ENCODE assay signal across 1 cellular context in the genomic region with DNA sequence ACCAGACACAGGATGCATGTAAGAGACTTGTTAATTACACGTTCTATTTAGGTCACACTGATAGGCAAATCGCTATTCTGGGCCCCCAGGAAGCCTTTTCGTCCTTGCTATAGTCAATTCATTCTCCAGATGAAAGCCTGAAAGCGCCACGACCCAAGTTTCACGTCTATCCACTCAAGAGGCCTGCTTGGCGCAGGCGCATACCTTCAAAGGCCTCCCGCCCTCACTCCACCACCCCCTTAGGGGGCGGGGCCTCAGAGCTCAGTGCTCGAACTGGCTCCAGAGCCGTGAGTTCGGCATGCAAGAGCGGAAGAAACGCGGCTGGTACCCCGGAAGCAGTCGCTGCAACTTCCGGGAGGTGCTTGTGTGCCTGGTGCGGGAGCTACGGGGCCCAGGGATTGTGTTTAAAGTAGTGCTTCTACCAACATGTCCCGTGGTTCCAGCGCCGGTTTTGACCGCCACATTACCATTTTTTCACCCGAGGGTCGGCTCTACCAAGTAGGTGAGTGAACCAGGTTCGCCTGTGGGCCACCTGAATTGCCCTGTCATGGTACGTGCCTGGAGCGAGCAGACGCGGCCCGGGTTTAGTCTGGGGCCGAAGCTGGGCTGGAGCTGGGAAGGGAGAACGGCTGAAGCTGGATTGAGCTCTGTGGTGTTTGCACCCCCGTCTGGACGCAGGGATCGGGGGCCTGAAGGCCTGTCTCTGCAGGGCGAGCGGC.
TF ChIP-seq lines count a peak whose summit lies in the region.

A gene (plus strand): TSS at position 332 of the 719 bp plus-strand sequence. CDS start 95 bp downstream, at position 427.

TF ChIP-seq in WTC11, 78 proteins besides CTCF, POLR2A, EP300 and RAD21 (continued from another document):
- TF ChIP-seq, protein P1, sequence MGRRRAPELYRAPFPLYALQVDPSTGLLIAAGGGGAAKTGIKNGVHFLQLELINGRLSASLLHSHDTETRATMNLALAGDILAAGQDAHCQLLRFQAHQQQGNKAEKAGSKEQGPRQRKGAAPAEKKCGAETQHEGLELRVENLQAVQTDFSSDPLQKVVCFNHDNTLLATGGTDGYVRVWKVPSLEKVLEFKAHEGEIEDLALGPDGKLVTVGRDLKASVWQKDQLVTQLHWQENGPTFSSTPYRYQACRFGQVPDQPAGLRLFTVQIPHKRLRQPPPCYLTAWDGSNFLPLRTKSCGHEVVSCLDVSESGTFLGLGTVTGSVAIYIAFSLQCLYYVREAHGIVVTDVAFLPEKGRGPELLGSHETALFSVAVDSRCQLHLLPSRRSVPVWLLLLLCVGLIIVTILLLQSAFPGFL (CRISPR knock-in tag; IDR thresholded peaks at IDR 0.05; ENCODE audit: borderline replicate concordance) = 0 out of 2 replicates have a peak, but pooled peaks have one; percentile 39
- TF ChIP-seq NR3C1 (CRISPR knock-in tag; conservative IDR thresholded peaks at IDR 0.05; ENCODE audit: low read depth) (peak; percentile 71; the same call in 1 of the 2 replicates), FOXP1 (CRISPR knock-in tag; IDR thresholded peaks at IDR 0.05; ENCODE audit: borderline replicate concordance) (peak; percentile 59), SMAD3 (CRISPR knock-in tag; IDR thresholded peaks at IDR 0.05; ENCODE audit: borderline replicate concordance) (peak; percentile 78; the same call in 1 of the 2 replicates), ZNF263 (CRISPR knock-in tag; IDR thresholded peaks at IDR 0.05; ENCODE audit: low read depth) (no peak), ZNF232 (CRISPR knock-in tag; IDR thresholded peaks at IDR 0.05) (peak; percentile 83; the same call in 1 of the 2 replicates), CBFB (CRISPR knock-in tag; IDR thresholded peaks at IDR 0.05; ENCODE audit: low read depth) (0 out of 2 replicates have a peak, but pooled peaks have one; percentile 84), GABPB1 (CRISPR knock-in tag; IDR thresholded peaks at IDR 0.05) (peak; percentile 93), TEAD1 (CRISPR knock-in tag; IDR thresholded peaks at IDR 0.05) (0 out of 2 replicates have a peak, but pooled peaks have one; percentile 25), ELF4 (CRISPR knock-in tag; IDR thresholded peaks at IDR 0.05; ENCODE audit: low read depth) (peak; percentile 14; the same call in 1 of the 2 replicates), NR2C2 (CRISPR knock-in tag; IDR thresholded peaks at IDR 0.05) (peak; percentile 91), CREM (CRISPR knock-in tag; IDR thresholded peaks at IDR 0.05) (0 out of 2 replicates have a peak, but pooled peaks have one; percentile 40), RELA (CRISPR knock-in tag; IDR thresholded peaks at IDR 0.05; ENCODE audit: borderline replicate concordance) (no peak), SP1 (CRISPR knock-in tag; conservative IDR thresholded peaks at IDR 0.05) (peak; percentile 72), ZNF416 (CRISPR knock-in tag; IDR thresholded peaks at IDR 0.05) (0 out of 2 replicates have a peak, but pooled peaks have one; percentile 56)
- TF ChIP-seq, protein P2, sequence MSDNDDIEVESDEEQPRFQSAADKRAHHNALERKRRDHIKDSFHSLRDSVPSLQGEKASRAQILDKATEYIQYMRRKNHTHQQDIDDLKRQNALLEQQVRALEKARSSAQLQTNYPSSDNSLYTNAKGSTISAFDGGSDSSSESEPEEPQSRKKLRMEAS (CRISPR knock-in tag; IDR thresholded peaks at IDR 0.05) = peak; percentile 71; the same call in 1 of the 2 replicates
- TF ChIP-seq, protein P3, sequence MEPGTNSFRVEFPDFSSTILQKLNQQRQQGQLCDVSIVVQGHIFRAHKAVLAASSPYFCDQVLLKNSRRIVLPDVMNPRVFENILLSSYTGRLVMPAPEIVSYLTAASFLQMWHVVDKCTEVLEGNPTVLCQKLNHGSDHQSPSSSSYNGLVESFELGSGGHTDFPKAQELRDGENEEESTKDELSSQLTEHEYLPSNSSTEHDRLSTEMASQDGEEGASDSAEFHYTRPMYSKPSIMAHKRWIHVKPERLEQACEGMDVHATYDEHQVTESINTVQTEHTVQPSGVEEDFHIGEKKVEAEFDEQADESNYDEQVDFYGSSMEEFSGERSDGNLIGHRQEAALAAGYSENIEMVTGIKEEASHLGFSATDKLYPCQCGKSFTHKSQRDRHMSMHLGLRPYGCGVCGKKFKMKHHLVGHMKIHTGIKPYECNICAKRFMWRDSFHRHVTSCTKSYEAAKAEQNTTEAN (CRISPR knock-in tag; IDR thresholded peaks at IDR 0.05) = 0 out of 2 replicates have a peak, but pooled peaks have one; percentile 23
- TF ChIP-seq, protein P4, sequence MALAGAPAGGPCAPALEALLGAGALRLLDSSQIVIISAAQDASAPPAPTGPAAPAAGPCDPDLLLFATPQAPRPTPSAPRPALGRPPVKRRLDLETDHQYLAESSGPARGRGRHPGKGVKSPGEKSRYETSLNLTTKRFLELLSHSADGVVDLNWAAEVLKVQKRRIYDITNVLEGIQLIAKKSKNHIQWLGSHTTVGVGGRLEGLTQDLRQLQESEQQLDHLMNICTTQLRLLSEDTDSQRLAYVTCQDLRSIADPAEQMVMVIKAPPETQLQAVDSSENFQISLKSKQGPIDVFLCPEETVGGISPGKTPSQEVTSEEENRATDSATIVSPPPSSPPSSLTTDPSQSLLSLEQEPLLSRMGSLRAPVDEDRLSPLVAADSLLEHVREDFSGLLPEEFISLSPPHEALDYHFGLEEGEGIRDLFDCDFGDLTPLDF (CRISPR knock-in tag; IDR thresholded peaks at IDR 0.05) = no peak
